ENCODE assay signal across 17 cellular contexts in genomic region chr4:81213671-81214070, GRCh38. TPM values are rescaled to one million over a fixed set of nuclear protein-coding genes. Genes with fewer than 3 reads are reported as not detected.
"Had no signal": no experiment of that assay in that cellular context is flagged by ENCODE, and none has a peak within 500 bp of the region (broad histone marks: within the 10 kb centered on the region; RNA-seq: fewer than 3 reads in every experiment).

No MANE protein-coding gene starts in this region.

- H3K36me3 Mint-ChIP-seq: activated naive CD8-positive, alpha-beta T cell treated with anti-CD3 and anti-CD28 coated beads, Interleukin-2, amount 10 ng/mL, durations not matched to agents 7 days and 5 days; naive B cell; stimulated activated memory B cell treated with anti-CD40 and anti-IgM and Interleukin-4, amounts not matched to agents 10 μg/mL and 1 μg/mL and 100 μg/mL, for 72 hours; T-cell had no signal

- H3K27ac Mint-ChIP-seq: activated naive CD8-positive, alpha-beta T cell treated with anti-CD3 and anti-CD28 coated beads, Interleukin-2, amount 10 ng/mL, durations not matched to agents 7 days and 5 days; immature natural killer cell; naive B cell; stimulated activated memory B cell treated with anti-CD40 and anti-IgM and Interleukin-4, amounts not matched to agents 10 μg/mL and 1 μg/mL and 100 μg/mL, for 72 hours; T-cell had no signal

- DNase-seq: activated CD4-positive, CD25-positive, alpha-beta regulatory T cell treated with anti-CD3 and anti-CD28 coated beads, Interleukin-2, amount 50 U/mL, for 72 hours; activated naive CD4-positive, alpha-beta T cell; activated naive CD8-positive, alpha-beta T cell treated with anti-CD3 and anti-CD28 coated beads, Interleukin-2, amount 10 ng/mL, durations not matched to agents 7 days and 5 days; activated T-cell treated with anti-CD3 and anti-CD28 coated beads for 4 hours; foreskin keratinocyte; immature natural killer cell; left cardiac atrium; naive B cell; pancreas; sigmoid colon; T-cell; T1000; thyroid gland had no signal

- H3K4me3 Mint-ChIP-seq: activated naive CD8-positive, alpha-beta T cell treated with anti-CD3 and anti-CD28 coated beads, Interleukin-2, amount 10 ng/mL, durations not matched to agents 7 days and 5 days; immature natural killer cell; stimulated activated memory B cell treated with anti-CD40 and anti-IgM and Interleukin-4, amounts not matched to agents 10 μg/mL and 1 μg/mL and 100 μg/mL, for 72 hours had no signal

- H3K27ac ChIP-seq: breast epithelium, foreskin keratinocyte, pancreas, thyroid gland, vagina had no signal

- H3K4me1 Mint-ChIP-seq: immature natural killer cell had no signal

- H3K9me3 Mint-ChIP-seq: activated naive CD8-positive, alpha-beta T cell treated with anti-CD3 and anti-CD28 coated beads, Interleukin-2, amount 10 ng/mL, durations not matched to agents 7 days and 5 days had no signal

- ATAC-seq: T-cell had no signal

- H3K4me1 ChIP-seq: breast epithelium, foreskin keratinocyte, pancreas, vagina had no signal

- H3K36me3 ChIP-seq: breast epithelium, pancreas, sigmoid colon, thyroid gland, vagina had no signal

- H3K27me3 ChIP-seq: thyroid gland, vagina had no signal

- H3K9me3 ChIP-seq: pancreas, sigmoid colon, thyroid gland, vagina had no signal

- FAIRE-seq: pancreas had no signal

RNA-seq across cellular contexts. Expression of gene PRKG2, which starts 1.4 kb away (rescaled TPM):
- total RNA-seq: lung microvascular endothelial cell had no signal
